ENCODE assay signal across 20 cellular contexts in genomic region chr18:12023375-12023774, GRCh38.
"Had no signal": no experiment of that assay in that cellular context is flagged by ENCODE, and none has a peak within 500 bp of the region (broad histone marks: within the 10 kb centered on the region; RNA-seq: fewer than 3 reads in every experiment).

No MANE protein-coding gene starts in this region.

- H3K27ac ChIP-seq: hepatocyte, tibial artery had no signal

- H3K27ac Mint-ChIP-seq: activated B cell treated with CpG ODN at 0.5 μM for 24 hours; activated CD4-positive, alpha-beta memory T cell treated with anti-CD3 and anti-CD28 coated beads for 36 hours; activated CD4-positive, alpha-beta T cell treated with anti-CD3 and anti-CD28 coated beads for 36 hours; brain; natural killer cell; progenitor cell of endocrine pancreas; T-helper 1 cell treated with Interleukin-12 subunit alpha and Interleukin-12 subunit beta and Interleukin-4 antibody, amounts not matched to agents 30 μg/mL and 1 μg/mL, for 36 hours had no signal

- H3K27me3 Mint-ChIP-seq: activated B cell treated with CpG ODN at 0.5 μM for 24 hours; activated CD4-positive, alpha-beta memory T cell treated with anti-CD3 and anti-CD28 coated beads for 36 hours; activated CD4-positive, alpha-beta T cell treated with anti-CD3 and anti-CD28 coated beads for 36 hours; brain; progenitor cell of endocrine pancreas had no signal

- H3K27me3 ChIP-seq: hepatocyte, tibial artery had no signal

- H3K9me3 Mint-ChIP-seq: activated CD4-positive, alpha-beta memory T cell treated with anti-CD3 and anti-CD28 coated beads for 36 hours; brain; natural killer cell; T-helper 1 cell treated with Interleukin-12 subunit alpha and Interleukin-12 subunit beta and Interleukin-4 antibody, amounts not matched to agents 30 μg/mL and 1 μg/mL, for 36 hours had no signal

- H3K4me3 ChIP-seq: hepatocyte, tibial artery had no signal

- H3K9me3 ChIP-seq: tibial artery had no signal

- ATAC-seq: activated CD4-positive, alpha-beta T cell treated with anti-CD3 and anti-CD28 coated beads for 36 hours; natural killer cell; stimulated activated naive CD8-positive, alpha-beta T cell treated with anti-CD3 and anti-CD28 coated beads, Interleukin-15, Interleukin-2, amounts not matched to agents 100 U/mL and 50 U/mL, for 24 hours had no signal

- H3K36me3 Mint-ChIP-seq: activated CD4-positive, alpha-beta memory T cell treated with anti-CD3 and anti-CD28 coated beads for 36 hours; natural killer cell had no signal

- H3K4me1 ChIP-seq: tibial artery had no signal

- H3K4me3 Mint-ChIP-seq: activated B cell treated with CpG ODN at 0.5 μM for 24 hours; activated CD4-positive, alpha-beta memory T cell treated with anti-CD3 and anti-CD28 coated beads for 36 hours; activated CD4-positive, alpha-beta T cell treated with anti-CD3 and anti-CD28 coated beads for 36 hours; brain; natural killer cell; T-helper 1 cell treated with Interleukin-12 subunit alpha and Interleukin-12 subunit beta and Interleukin-4 antibody, amounts not matched to agents 30 μg/mL and 1 μg/mL, for 36 hours had no signal

- DNase-seq: activated B cell treated with CpG ODN at 0.5 μM for 24 hours; activated CD4-positive, alpha-beta memory T cell treated with anti-CD3 and anti-CD28 coated beads for 36 hours; activated CD4-positive, alpha-beta T cell treated with anti-CD3 and anti-CD28 coated beads for 36 hours; activated effector memory CD4-positive, alpha-beta T cell treated with anti-CD3 and anti-CD28 coated beads, Interleukin-2, amount 50 U/mL, for 16 hours; activated naive CD4-positive, alpha-beta T cell treated with anti-CD3 and anti-CD28 coated beads, Interleukin-2, amount 50 U/mL, for 16 hours; anterior cingulate cortex; central memory CD4-positive, alpha-beta T cell; foreskin melanocyte; glutamatergic neuron; natural killer cell; retina; stimulated activated CD4-positive, alpha-beta T cell treated with anti-CD3 and anti-CD28 coated beads, Interleukin-12 subunit alpha, Interleukin-12 subunit beta, amount 100 ng/mL, for 4 hours; stimulated activated CD4-positive, alpha-beta T cell treated with anti-CD3 and anti-CD28 coated beads, Interleukin-4, amount 100 ng/mL, for 4 hours; stimulated activated naive CD8-positive, alpha-beta T cell treated with anti-CD3 and anti-CD28 coated beads, Interleukin-15, Interleukin-2, amounts not matched to agents 100 U/mL and 50 U/mL, for 24 hours; T1000; tibial artery had no signal

- H3K4me1 Mint-ChIP-seq: activated CD4-positive, alpha-beta T cell treated with anti-CD3 and anti-CD28 coated beads for 36 hours; brain; natural killer cell had no signal
